ENCODE assay signal across 9 cellular contexts in the genomic region with DNA sequence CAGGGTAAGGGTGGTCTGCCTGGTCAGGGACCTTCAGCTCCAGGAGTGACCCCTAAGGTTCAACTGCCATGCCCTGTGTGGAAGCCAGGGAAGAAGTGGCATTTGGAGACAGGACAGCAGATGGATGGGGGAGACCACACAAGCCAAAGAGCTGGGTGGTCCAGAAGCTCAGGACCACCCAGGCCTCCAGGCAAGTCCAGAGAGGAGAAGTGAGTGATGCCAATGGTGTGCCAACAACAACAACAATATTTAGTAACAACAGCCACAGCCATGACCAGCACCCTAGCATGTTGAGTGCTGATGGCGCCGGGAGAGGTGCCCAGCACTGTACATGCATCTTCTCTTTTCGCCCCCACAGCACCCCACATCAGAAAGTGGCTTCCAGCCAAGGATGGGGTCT.
"Had no signal": no experiment of that assay in that cellular context is flagged by ENCODE, and none has a peak within 500 bp of the region (broad histone marks: within the 10 kb centered on the region; RNA-seq: fewer than 3 reads in every experiment).

No MANE protein-coding gene starts in this region.

- H3K4me2 ChIP-seq: GM23338 had no signal

- ATAC-seq: GM23338, K562 had no signal

- DNase-seq: H9, HCEC 1CT, IMR-90, KG1 had no signal

- FAIRE-seq: H1, H54, K562 had no signal

- H3K27ac ChIP-seq: HL-60 had no signal

- H3K4me3 ChIP-seq: GM23338, K562 had no signal
